In the genomic region with DNA sequence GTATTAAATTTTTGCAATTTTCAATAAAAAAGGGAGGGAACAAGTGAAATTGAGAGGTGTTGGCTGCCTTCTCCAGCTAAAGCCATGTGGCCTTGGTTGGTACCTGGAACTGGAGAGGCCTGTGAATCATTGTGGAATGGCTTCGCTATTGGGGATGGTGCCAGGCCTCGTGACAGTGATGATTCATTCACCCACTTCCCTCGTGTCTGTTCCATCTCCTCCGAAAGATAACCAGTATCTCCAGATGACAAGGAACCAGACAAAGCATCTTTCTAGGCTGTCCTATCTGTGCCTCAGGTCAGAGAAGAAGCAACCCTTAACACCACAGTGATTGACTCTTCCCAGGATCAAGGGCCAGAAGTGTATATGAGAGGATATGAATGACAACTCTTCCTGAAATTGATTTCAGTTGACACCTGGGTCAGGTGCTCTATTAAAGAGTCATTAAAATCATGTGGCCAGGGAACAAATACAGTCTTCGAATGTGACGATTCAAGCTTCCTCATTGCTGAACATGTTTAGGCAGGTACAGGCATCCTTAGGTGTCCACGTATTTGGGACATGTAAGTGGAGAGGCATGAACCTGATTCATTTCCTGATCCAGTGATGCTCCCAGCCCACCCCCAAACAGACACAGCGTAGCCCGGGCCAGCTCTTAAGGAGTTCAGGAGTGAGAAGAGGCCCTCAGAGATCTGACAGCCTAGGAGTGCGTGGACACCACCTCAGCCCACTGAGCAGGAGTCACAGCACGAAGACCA, we compare ENCODE assay signal across 1 cellular context.
TF ChIP-seq lines count a peak whose summit lies in the region.

A gene with protein sequence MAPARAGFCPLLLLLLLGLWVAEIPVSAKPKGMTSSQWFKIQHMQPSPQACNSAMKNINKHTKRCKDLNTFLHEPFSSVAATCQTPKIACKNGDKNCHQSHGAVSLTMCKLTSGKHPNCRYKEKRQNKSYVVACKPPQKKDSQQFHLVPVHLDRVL (plus strand): TSS at position 687 of the 758 bp plus-strand sequence. CDS start 631 bp downstream, outside the sequence.

TF ChIP-seq in H1, 55 proteins besides CTCF, POLR2A, EP300 and RAD21:
- TF ChIP-seq BRCA1 (IDR thresholded peaks at IDR 0.05; ENCODE audit: low read depth, low read length) (no peak), ASH2L (IDR thresholded peaks at IDR 0.05; ENCODE audit: low read length) (no peak), RBBP5 (IDR thresholded peaks at IDR 0.05; ENCODE audit: borderline replicate concordance, low read depth, low read length) (no peak), KDM5A (IDR thresholded peaks at IDR 0.05; ENCODE audit: low read length) (no peak), HDAC6 (IDR thresholded peaks at IDR 0.05; ENCODE audit: low read depth, low read length) (no peak), SP2 (IDR thresholded peaks at IDR 0.05; ENCODE audit: low read length) (no peak), NRF1 (IDR thresholded peaks at IDR 0.05; ENCODE audit: low read depth, low read length) (no peak), SIN3A (conservative IDR thresholded peaks at IDR 0.05 in 1 of 2, IDR thresholded peaks at IDR 0.05 in 1 of 2; ENCODE audit: low read depth in 1 of 2, low read length in 2 of 2) (no peak), TBP (IDR thresholded peaks at IDR 0.05; ENCODE audit: low read depth, low read length) (no peak), NANOG (IDR thresholded peaks at IDR 0.05; ENCODE audit: insufficient read depth, low read depth, low read length, poor library complexity, severe bottlenecking) (no peak), CBX5 (IDR thresholded peaks at IDR 0.05; ENCODE audit: low read depth, low read length) (no peak), SP1 (IDR thresholded peaks at IDR 0.05; ENCODE audit: low read depth, low read length) (no peak), YY1 (IDR thresholded peaks at IDR 0.05; ENCODE audit: low read depth, low read length) (no peak), JUND (IDR thresholded peaks at IDR 0.05; ENCODE audit: low read length) (no peak), TAF7 (optimal IDR thresholded peaks at IDR 0.05; ENCODE audit: borderline replicate concordance, low read depth, low read length) (no peak)
- TF ChIP-seq, protein P1, sequence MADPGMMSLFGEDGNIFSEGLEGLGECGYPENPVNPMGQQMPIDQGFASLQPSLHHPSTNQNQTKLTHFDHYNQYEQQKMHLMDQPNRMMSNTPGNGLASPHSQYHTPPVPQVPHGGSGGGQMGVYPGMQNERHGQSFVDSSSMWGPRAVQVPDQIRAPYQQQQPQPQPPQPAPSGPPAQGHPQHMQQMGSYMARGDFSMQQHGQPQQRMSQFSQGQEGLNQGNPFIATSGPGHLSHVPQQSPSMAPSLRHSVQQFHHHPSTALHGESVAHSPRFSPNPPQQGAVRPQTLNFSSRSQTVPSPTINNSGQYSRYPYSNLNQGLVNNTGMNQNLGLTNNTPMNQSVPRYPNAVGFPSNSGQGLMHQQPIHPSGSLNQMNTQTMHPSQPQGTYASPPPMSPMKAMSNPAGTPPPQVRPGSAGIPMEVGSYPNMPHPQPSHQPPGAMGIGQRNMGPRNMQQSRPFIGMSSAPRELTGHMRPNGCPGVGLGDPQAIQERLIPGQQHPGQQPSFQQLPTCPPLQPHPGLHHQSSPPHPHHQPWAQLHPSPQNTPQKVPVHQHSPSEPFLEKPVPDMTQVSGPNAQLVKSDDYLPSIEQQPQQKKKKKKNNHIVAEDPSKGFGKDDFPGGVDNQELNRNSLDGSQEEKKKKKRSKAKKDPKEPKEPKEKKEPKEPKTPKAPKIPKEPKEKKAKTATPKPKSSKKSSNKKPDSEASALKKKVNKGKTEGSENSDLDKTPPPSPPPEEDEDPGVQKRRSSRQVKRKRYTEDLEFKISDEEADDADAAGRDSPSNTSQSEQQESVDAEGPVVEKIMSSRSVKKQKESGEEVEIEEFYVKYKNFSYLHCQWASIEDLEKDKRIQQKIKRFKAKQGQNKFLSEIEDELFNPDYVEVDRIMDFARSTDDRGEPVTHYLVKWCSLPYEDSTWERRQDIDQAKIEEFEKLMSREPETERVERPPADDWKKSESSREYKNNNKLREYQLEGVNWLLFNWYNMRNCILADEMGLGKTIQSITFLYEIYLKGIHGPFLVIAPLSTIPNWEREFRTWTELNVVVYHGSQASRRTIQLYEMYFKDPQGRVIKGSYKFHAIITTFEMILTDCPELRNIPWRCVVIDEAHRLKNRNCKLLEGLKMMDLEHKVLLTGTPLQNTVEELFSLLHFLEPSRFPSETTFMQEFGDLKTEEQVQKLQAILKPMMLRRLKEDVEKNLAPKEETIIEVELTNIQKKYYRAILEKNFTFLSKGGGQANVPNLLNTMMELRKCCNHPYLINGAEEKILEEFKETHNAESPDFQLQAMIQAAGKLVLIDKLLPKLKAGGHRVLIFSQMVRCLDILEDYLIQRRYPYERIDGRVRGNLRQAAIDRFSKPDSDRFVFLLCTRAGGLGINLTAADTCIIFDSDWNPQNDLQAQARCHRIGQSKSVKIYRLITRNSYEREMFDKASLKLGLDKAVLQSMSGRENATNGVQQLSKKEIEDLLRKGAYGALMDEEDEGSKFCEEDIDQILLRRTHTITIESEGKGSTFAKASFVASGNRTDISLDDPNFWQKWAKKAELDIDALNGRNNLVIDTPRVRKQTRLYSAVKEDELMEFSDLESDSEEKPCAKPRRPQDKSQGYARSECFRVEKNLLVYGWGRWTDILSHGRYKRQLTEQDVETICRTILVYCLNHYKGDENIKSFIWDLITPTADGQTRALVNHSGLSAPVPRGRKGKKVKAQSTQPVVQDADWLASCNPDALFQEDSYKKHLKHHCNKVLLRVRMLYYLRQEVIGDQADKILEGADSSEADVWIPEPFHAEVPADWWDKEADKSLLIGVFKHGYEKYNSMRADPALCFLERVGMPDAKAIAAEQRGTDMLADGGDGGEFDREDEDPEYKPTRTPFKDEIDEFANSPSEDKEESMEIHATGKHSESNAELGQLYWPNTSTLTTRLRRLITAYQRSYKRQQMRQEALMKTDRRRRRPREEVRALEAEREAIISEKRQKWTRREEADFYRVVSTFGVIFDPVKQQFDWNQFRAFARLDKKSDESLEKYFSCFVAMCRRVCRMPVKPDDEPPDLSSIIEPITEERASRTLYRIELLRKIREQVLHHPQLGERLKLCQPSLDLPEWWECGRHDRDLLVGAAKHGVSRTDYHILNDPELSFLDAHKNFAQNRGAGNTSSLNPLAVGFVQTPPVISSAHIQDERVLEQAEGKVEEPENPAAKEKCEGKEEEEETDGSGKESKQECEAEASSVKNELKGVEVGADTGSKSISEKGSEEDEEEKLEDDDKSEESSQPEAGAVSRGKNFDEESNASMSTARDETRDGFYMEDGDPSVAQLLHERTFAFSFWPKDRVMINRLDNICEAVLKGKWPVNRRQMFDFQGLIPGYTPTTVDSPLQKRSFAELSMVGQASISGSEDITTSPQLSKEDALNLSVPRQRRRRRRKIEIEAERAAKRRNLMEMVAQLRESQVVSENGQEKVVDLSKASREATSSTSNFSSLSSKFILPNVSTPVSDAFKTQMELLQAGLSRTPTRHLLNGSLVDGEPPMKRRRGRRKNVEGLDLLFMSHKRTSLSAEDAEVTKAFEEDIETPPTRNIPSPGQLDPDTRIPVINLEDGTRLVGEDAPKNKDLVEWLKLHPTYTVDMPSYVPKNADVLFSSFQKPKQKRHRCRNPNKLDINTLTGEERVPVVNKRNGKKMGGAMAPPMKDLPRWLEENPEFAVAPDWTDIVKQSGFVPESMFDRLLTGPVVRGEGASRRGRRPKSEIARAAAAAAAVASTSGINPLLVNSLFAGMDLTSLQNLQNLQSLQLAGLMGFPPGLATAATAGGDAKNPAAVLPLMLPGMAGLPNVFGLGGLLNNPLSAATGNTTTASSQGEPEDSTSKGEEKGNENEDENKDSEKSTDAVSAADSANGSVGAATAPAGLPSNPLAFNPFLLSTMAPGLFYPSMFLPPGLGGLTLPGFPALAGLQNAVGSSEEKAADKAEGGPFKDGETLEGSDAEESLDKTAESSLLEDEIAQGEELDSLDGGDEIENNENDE (IDR thresholded peaks at IDR 0.05; ENCODE audit: insufficient replicate concordance, low read length) = no peak
- TF ChIP-seq, protein P2, sequence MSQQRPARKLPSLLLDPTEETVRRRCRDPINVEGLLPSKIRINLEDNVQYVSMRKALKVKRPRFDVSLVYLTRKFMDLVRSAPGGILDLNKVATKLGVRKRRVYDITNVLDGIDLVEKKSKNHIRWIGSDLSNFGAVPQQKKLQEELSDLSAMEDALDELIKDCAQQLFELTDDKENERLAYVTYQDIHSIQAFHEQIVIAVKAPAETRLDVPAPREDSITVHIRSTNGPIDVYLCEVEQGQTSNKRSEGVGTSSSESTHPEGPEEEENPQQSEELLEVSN (IDR thresholded peaks at IDR 0.05) = no peak
- TF ChIP-seq, protein P3, sequence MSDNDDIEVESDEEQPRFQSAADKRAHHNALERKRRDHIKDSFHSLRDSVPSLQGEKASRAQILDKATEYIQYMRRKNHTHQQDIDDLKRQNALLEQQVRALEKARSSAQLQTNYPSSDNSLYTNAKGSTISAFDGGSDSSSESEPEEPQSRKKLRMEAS (IDR thresholded peaks at IDR 0.05) = no peak
TF ChIP-seq in H1: peak in this region for 0.
